Comparison of ENCODE assay signal across 8 cellular contexts in the genomic region with DNA sequence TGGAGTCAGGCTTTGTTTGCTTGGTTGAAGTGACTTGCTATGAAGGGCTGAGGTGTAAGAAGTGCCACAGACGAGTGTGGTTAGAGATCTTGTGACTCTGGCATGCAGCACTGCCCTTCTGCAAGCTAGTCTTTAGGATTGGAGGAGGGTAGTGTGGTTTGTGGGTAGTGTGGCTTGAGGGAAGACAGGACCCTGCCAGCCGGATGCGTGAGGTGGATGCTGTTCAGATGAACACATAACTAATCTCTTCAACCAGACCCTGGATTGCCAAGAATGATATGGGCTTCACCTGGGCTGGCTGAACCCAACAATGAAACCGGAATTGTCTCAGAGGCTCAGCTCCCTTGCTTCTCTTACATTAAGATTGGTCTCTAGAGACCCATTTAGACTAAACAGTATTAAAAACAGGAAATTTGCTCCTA. TPM values are rescaled to one million over a fixed set of nuclear protein-coding genes. Genes with fewer than 3 reads are reported as not detected.
A peak's percentile ranks its signal among the peaks of the same experiment; 100 is the strongest.
DNase-seq lines count a peak whose midpoint lies in the region; ATAC-seq, FAIRE-seq and TF ChIP-seq lines count a peak whose summit lies in the region.

No MANE protein-coding gene starts in this region.

- POLR2A ChIA-PET in RWPE1 (lab: Yijun Ruan, JAX; ENCODE audit: low non-redundant PET), result no interaction called here

- CTCF ChIA-PET in RWPE1 (lab: Yijun Ruan, JAX), result no interaction called here

- FAIRE-seq in GM12891 (lab: Jason Lieb, UNC), result peak; percentile 87

- DNase-seq in GM12891 (ENCODE audit: insufficient read length, low spot score), result no peak
- peak; percentile 10 for DNase-seq in T-helper 22 cell (ENCODE audit: low read depth)
- peak; percentile 22 to 45 for DNase-seq in stimulated activated CD8-positive, alpha-beta memory T cell treated with anti-CD3 and anti-CD28 coated beads, Interleukin-7, amount 100 ng/mL, for 48 hours (ENCODE audit: extremely low read depth in 1 of 2, low read depth in 1 of 2)
- no peak for DNase-seq in HCEC 1CT
- DNase-seq in RWPE1 (ENCODE audit: low spot score), result no peak
- no peak for DNase-seq in mesenteric fat pad (ENCODE audit: low spot score)

- no peak for TF ChIP-seq POLR2A in GM12891 (IDR thresholded peaks at IDR 0.05; ENCODE audit: low read depth, low read length)

- no peak overlapping the region for H3K27ac ChIP-seq in RWPE1

- no peak for TF ChIP-seq CTCF in RWPE1 (conservative IDR thresholded peaks at IDR 0.05; ENCODE audit: low read depth)

- ATAC-seq in HG03108 (IDR thresholded peaks at IDR 0.05; ENCODE audit: unreplicated experiment) (peak; percentile 45), esophagus mucosa (peak; percentile 41)

TF ChIP-seq in GM12891, 5 proteins besides CTCF, POLR2A, EP300 and RAD21:
- TF ChIP-seq SPI1 (IDR thresholded peaks at IDR 0.05; ENCODE audit: low read depth, low read length) (no peak), TAF1 (IDR thresholded peaks at IDR 0.05; ENCODE audit: low read depth, low read length) (no peak), POLR2AphosphoS5 (IDR thresholded peaks at IDR 0.05; ENCODE audit: low read depth, low read length) (no peak), POU2F2 (IDR thresholded peaks at IDR 0.05; ENCODE audit: low read depth, low read length) (no peak), PAX5 (IDR thresholded peaks at IDR 0.05; ENCODE audit: insufficient read depth, low read length, severe bottlenecking) (no peak)
TF ChIP-seq in GM12891: peak in this region for 0.

RNA-seq across cellular contexts. Expression of gene STARD9, which starts 32.7 kb away (rescaled TPM):
- polyA plus RNA-seq in GM12891 (2012; ENCODE audit: low read depth, missing spikeins), result 4.0 TPM
- 1.2 TPM for total RNA-seq in esophagus mucosa
- total RNA-seq in mesenteric fat pad, result 17.0 TPM

RNA-seq across cellular contexts. Expression of gene HAUS2, which starts 59.5 kb away (rescaled TPM):
- 20.3 TPM for polyA plus RNA-seq in GM12891 (2012; ENCODE audit: low read depth, missing spikeins)
- total RNA-seq in esophagus mucosa (13.1 TPM), mesenteric fat pad (26.3 TPM)

RNA-seq across cellular contexts. Expression of gene LRRC57, which starts 59.5 kb away (rescaled TPM):
- polyA plus RNA-seq in GM12891 (2012; ENCODE audit: low read depth, missing spikeins), result 4.3 TPM
- total RNA-seq in esophagus mucosa (11.6 TPM), mesenteric fat pad (19.4 TPM)

Comparison
In these comparisons a context has a peak if more than half of its experiments do, and no peak if none do; other contexts are left out.
1. DNase-seq: peak in T-helper 22 cell (single experiment) and stimulated activated CD8-positive, alpha-beta memory T cell treated with anti-CD3 and anti-CD28 coated beads, Interleukin-7, amount 100 ng/mL, for 48 hours (2 of 2); none in GM12891 (single experiment), HCEC 1CT (single experiment), RWPE1 (single experiment) and mesenteric fat pad (single experiment).